Comparison of ENCODE assay signal across 10 cellular contexts in genomic region chr7:106178593-106179134, GRCh38.
DNase-seq lines count a peak whose midpoint lies in the region; ATAC-seq and TF ChIP-seq lines count a peak whose summit lies in the region.
"Had no signal": no experiment of that assay in that cellular context is flagged by ENCODE, and none has a peak within 500 bp of the region (broad histone marks: within the 10 kb centered on the region; RNA-seq: fewer than 3 reads in every experiment).

No MANE protein-coding gene starts in this region.

- H3K27ac ChIP-seq in OCI-LY7 (ENCODE audit: low read depth, low read length, poor library complexity, severe bottlenecking) = no peak overlapping the region
- H3K27ac ChIP-seq in subcutaneous abdominal adipose tissue (ENCODE audit: low read depth, low read length) = peak overlapping the region; percentile 53

- ATAC-seq in activated CD4-positive, alpha-beta T cell treated with anti-CD3 and anti-CD28 coated beads for 36 hours = peak; percentile 48
- ATAC-seq in GM18873 (IDR thresholded peaks at IDR 0.05; ENCODE audit: low FRiP score, unreplicated experiment) (no peak), HG03196 (IDR thresholded peaks at IDR 0.05; ENCODE audit: unreplicated experiment) (no peak)

- POLR2A ChIA-PET in activated CD4-positive, alpha-beta T cell treated with anti-CD3 and anti-CD28 coated beads for 36 hours (lab: Charles Lee) = no interaction called here
- POLR2A ChIA-PET in OCI-LY7 (lab: Charles Lee) = interaction anchor here (0.6 to 2.6 kb wide), 4 partner anchors 27 to 485 kb away, joined by 3 to 14 read pairs (median 4); partner anchors contain the start of gene NAMPT

- H3K4me1 Mint-ChIP-seq in activated CD4-positive, alpha-beta T cell treated with anti-CD3 and anti-CD28 coated beads for 36 hours = peaks cover 6% of the 10 kb centered on the region

- no peak overlapping the region for H3K27ac Mint-ChIP-seq in activated CD4-positive, alpha-beta T cell treated with anti-CD3 and anti-CD28 coated beads for 36 hours

- H3K4me2 ChIP-seq in OCI-LY7 (ENCODE audit: low read length) = peak overlapping the region; percentile 59

- no peaks in the 10 kb centered on the region for H3K27me3 ChIP-seq in subcutaneous abdominal adipose tissue (ENCODE audit: control insufficient read depth in 5 of 5, insufficient read depth in 4 of 5, low read length in 5 of 5)

- intact Hi-C loops in activated CD4-positive, alpha-beta T cell treated with anti-CD3 and anti-CD28 coated beads for 36 hours (cut with DNase I, micrococcal nuclease) = loop anchor here (5.0 to 10.0 kb wide), 4 partner anchors 189 to 976 kb away; no protein-coding TSS in a partner anchor
- intact Hi-C loops in OCI-LY7 (cut with micrococcal nuclease; ENCODE audit: unreplicated experiment) = loop anchor here (1.0 to 5.0 kb wide), 2 partner anchors 107 to 364 kb away; no protein-coding TSS in a partner anchor

- H2AFZ ChIP-seq in OCI-LY7 (ENCODE audit: low read length) = peak overlapping the region; percentile 8; the same call in 1 of the 2 replicates

- TF ChIP-seq CTCF in OCI-LY7 (conservative IDR thresholded peaks at IDR 0.05; ENCODE audit: low read length) (no peak), fibroblast of mammary gland (conservative IDR thresholded peaks at IDR 0.05; ENCODE audit: control insufficient read depth, insufficient read depth, low read depth, low read length) (peak; percentile 47)

- no peak overlapping the region for H3K9ac ChIP-seq in subcutaneous abdominal adipose tissue (ENCODE audit: low read length in 5 of 5)

- CTCF ChIA-PET in activated CD4-positive, alpha-beta T cell treated with anti-CD3 and anti-CD28 coated beads for 36 hours (lab: Charles Lee) = interaction anchor here (0.9 to 6.5 kb wide), 5 partner anchors 14 to 558 kb away, joined by 3 to 72 read pairs (median 34); no protein-coding TSS in a partner anchor
- CTCF ChIA-PET in OCI-LY7 (lab: Charles Lee; ENCODE audit: unreplicated experiment) = interaction anchor here (0.9 to 6.0 kb wide), 2 partner anchors 120 to 284 kb away, joined by 3 to 32 read pairs; no protein-coding TSS in a partner anchor

- H3K36me3 ChIP-seq in OCI-LY7 (ENCODE audit: insufficient read depth, low read length) (no peaks in the 10 kb centered on the region), subcutaneous abdominal adipose tissue (ENCODE audit: control insufficient read depth in 5 of 5, insufficient read depth in 5 of 5, low read length in 5 of 5) (no peaks in the 10 kb centered on the region)

- no peak overlapping the region for H3K4me3 Mint-ChIP-seq in activated CD4-positive, alpha-beta T cell treated with anti-CD3 and anti-CD28 coated beads for 36 hours
- H3K4me3 Mint-ChIP-seq: central memory CD8-positive, alpha-beta T cell had no signal

- no peaks in the 10 kb centered on the region for H3K9me2 ChIP-seq in OCI-LY7 (ENCODE audit: insufficient read depth, low read length)

- peaks cover 10% of the 10 kb centered on the region for H3K27me3 Mint-ChIP-seq in activated CD4-positive, alpha-beta T cell treated with anti-CD3 and anti-CD28 coated beads for 36 hours

- no peaks in the 10 kb centered on the region for H3K9me3 Mint-ChIP-seq in activated CD4-positive, alpha-beta T cell treated with anti-CD3 and anti-CD28 coated beads for 36 hours (ENCODE audit: low read depth)
- H3K9me3 Mint-ChIP-seq: central memory CD8-positive, alpha-beta T cell had no signal

- H3K79me2 ChIP-seq in OCI-LY7 (ENCODE audit: insufficient read depth, low read depth, low read length) = no peaks in the 10 kb centered on the region

- H3K4me1 ChIP-seq in OCI-LY7 (ENCODE audit: insufficient read depth, low read length, poor library complexity, severe bottlenecking) (peaks cover 49% of the 10 kb centered on the region), subcutaneous abdominal adipose tissue (ENCODE audit: control insufficient read depth in 5 of 5, insufficient read depth in 5 of 5, low read length in 5 of 5) (peaks cover 0 to 26% (median 23%) of the 10 kb centered on the region in 5 donors)

- peak; percentile 30 for DNase-seq in activated CD4-positive, alpha-beta T cell treated with anti-CD3 and anti-CD28 coated beads for 36 hours
- no peak for DNase-seq in activated CD4-positive, alpha-beta T cell treated with anti-CD3 and anti-CD28 coated beads for 4 hours
- DNase-seq in OCI-LY7 (ENCODE audit: low spot score) (peak; percentile 33), fibroblast of mammary gland (ENCODE audit: low read depth) (peak; percentile 67), cerebellar nuclear complex (lab: John Stamatoyannopoulos, UW) (no peak)
- DNase-seq: KG1 had no signal

- no peak overlapping the region for H3K4me3 ChIP-seq in OCI-LY7 (ENCODE audit: low read depth, low read length, poor library complexity, severe bottlenecking)
- no peak overlapping the region for H3K4me3 ChIP-seq in fibroblast of mammary gland (ENCODE audit: control insufficient read depth, low read depth, low read length)
- H3K4me3 ChIP-seq in subcutaneous abdominal adipose tissue (ENCODE audit: low read depth in 1 of 5, low read length in 5 of 5) = no peak overlapping the region

- H3K36me3 Mint-ChIP-seq in activated CD4-positive, alpha-beta T cell treated with anti-CD3 and anti-CD28 coated beads for 36 hours (ENCODE audit: low read depth) = no peaks in the 10 kb centered on the region

- no peaks in the 10 kb centered on the region for H4K20me1 ChIP-seq in OCI-LY7 (ENCODE audit: insufficient read depth, low read length)

- BruUV-seq in OCI-LY7 (replicated peaks; lab: Mats Ljungman, UMichigan) = no TSS peak

- H3K9me3 ChIP-seq in OCI-LY7 (ENCODE audit: low read length) (no peaks in the 10 kb centered on the region), subcutaneous abdominal adipose tissue (ENCODE audit: control insufficient read depth in 5 of 5, low read length in 5 of 5) (no peaks in the 10 kb centered on the region)

Comparison
In these comparisons a context has a peak if more than half of its experiments do, and no peak if none do; other contexts are left out.
1. DNase-seq: peak in activated CD4-positive, alpha-beta T cell treated with anti-CD3 and anti-CD28 coated beads for 36 hours (single experiment), OCI-LY7 (single experiment) and fibroblast of mammary gland (single experiment); none in activated CD4-positive, alpha-beta T cell treated with anti-CD3 and anti-CD28 coated beads for 4 hours (0 of 2) and cerebellar nuclear complex (0 of 2).